Comparison of ENCODE assay signal across 8 cellular contexts in the genomic region with DNA sequence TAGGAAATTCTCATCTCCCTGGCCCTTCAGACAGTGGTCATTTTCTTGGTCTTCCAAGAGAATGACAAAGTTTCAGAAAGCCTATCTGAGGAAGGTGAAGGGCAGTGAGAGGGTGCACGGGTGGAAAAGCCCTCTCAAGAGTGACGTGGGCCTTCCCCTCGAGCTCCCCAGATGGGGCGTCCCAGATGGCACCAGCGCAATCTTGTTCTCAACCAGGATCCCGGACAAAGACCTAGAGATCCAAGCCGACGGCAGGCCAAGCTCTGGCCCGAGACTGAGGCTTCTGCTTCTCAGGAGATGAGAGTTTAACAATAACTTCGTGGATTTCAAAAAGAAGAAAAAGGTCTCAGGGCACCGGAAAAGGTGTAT. TPM values are rescaled to one million over a fixed set of nuclear protein-coding genes. Genes with fewer than 3 reads are reported as not detected.
DNase-seq lines count a peak whose midpoint lies in the region; ATAC-seq and TF ChIP-seq lines count a peak whose summit lies in the region.

No MANE protein-coding gene starts in this region.

- peak overlapping the region; percentile 63 for H3K4me2 ChIP-seq in H9 (ENCODE audit: insufficient read depth, insufficient read length, low read length)

- H2AK5ac ChIP-seq in H9 (ENCODE audit: insufficient read length, low read length), result no peak overlapping the region

- H3K27me3 ChIP-seq in H9 (ENCODE audit: insufficient read depth, low read length) (no peaks in the 10 kb centered on the region), heart right ventricle (peaks cover 0 to 36% (median 16%) of the 10 kb centered on the region in 7 donors)

- no peaks in the 10 kb centered on the region; the same call in 1 of the 2 replicates for H3K79me2 ChIP-seq in H9 (ENCODE audit: insufficient read depth, low read length)

- H3K9me3 ChIP-seq in H9 (ENCODE audit: control insufficient read depth, low read depth, low read length), result no peaks in the 10 kb centered on the region
- H3K9me3 ChIP-seq in T-helper 17 cell (ENCODE audit: control insufficient read depth, low read length, poor library complexity, severe bottlenecking), result no peaks in the 10 kb centered on the region
- H3K9me3 ChIP-seq in heart right ventricle, result peaks cover 0 to 25% (median 8%) of the 10 kb centered on the region in 11 donors

- TF ChIP-seq CTCF in H9 (conservative IDR thresholded peaks at IDR 0.05), result no peak
- TF ChIP-seq CTCF in heart right ventricle (IDR thresholded peaks at IDR 0.05), result no peak
- TF ChIP-seq CTCF in GM20000 (IDR thresholded peaks at IDR 0.05; ENCODE audit: extremely low read depth, missing control alignments), result no peak

- H2AFZ ChIP-seq in H9 (ENCODE audit: low read length), result no peak overlapping the region

- no peak overlapping the region for H4K91ac ChIP-seq in H9 (ENCODE audit: insufficient read length, low read depth, low read length)

- H3K4me1 Mint-ChIP-seq in H9, result peaks cover 15 to 16% of the 10 kb centered on the region in 2 experiments
- peaks cover 27% of the 10 kb centered on the region for H3K4me1 Mint-ChIP-seq in T-helper 17 cell

- DNase-seq in H9, result no peak
- no peak for DNase-seq in T-helper 17 cell
- DNase-seq in heart right ventricle, result peak in 1 of 2 donors; percentile 7
- no peak for DNase-seq in stimulated activated CD4-positive, alpha-beta T cell treated with anti-CD3 and anti-CD28 coated beads, Interleukin-4, amount 100 ng/mL, for 1 hour
- DNase-seq in NCI-H446 treated with DMSO at 0.1 percent for 48 hours (lab: John Stamatoyannopoulos, UW), result no peak
- no peak for DNase-seq in GM20000 (ENCODE audit: low spot score)

- H3K9me3 Mint-ChIP-seq in H9, result peaks cover 16 to 23% of the 10 kb centered on the region in 2 experiments

- peaks cover 4% of the 10 kb centered on the region for H3K23me2 ChIP-seq in H9 (ENCODE audit: insufficient read length, low read depth, low read length, poor library complexity, severe bottlenecking)

- no peak overlapping the region for H2BK15ac ChIP-seq in H9 (ENCODE audit: low read depth, low read length)

- peak overlapping the region; percentile 45 for H3K18ac ChIP-seq in H9 (ENCODE audit: insufficient read length, low read depth, low read length)

- no peak overlapping the region for H4K8ac ChIP-seq in H9 (replicated peaks; ENCODE audit: insufficient read length, low read depth, low read length)

- H3K36me3 ChIP-seq in heart right ventricle, result peaks cover 0 to 8% (median 0%) of the 10 kb centered on the region in 9 donors

- H3K4me3 Mint-ChIP-seq in H9 (peak overlapping the region; percentile 95 to 98), T-helper 17 cell (peak overlapping the region; percentile 97)

- no peak overlapping the region for H3K4ac ChIP-seq in H9 (ENCODE audit: low read depth, low read length)

- no peak overlapping the region for H4K5ac ChIP-seq in H9 (ENCODE audit: insufficient read length, low read depth, low read length)

- peak overlapping the region; percentile 37 for H3K9ac ChIP-seq in H9 (ENCODE audit: extremely low read depth, insufficient read length, low read length)

- intact Hi-C loops in heart right ventricle (cut with DNase I), result loop anchor here in 8 of 10 donors (5.0 to 10.0 kb wide), 6 partner anchors 150 to 783 kb away; a partner anchor contains a TSS

- no peak overlapping the region for H3K23ac ChIP-seq in H9 (ENCODE audit: insufficient read length, low read depth, low read length)

- ATAC-seq in T-helper 17 cell (peak; percentile 0), heart right ventricle (peak in 3 of 8 donors; percentile 2 to 13 (median 2)), HG03025 (IDR thresholded peaks at IDR 0.05; ENCODE audit: low FRiP score, unreplicated experiment) (no peak)

- H3K56ac ChIP-seq in H9 (ENCODE audit: insufficient read length, low read depth, low read length), result no peak overlapping the region

- H3K27ac Mint-ChIP-seq in H9, result peak overlapping the region; percentile 96 to 100 (median 98)
- peak overlapping the region; percentile 98 for H3K27ac Mint-ChIP-seq in T-helper 17 cell

- no peaks in the 10 kb centered on the region for H3K79me1 ChIP-seq in H9 (ENCODE audit: insufficient read depth, low read depth, low read length, poor library complexity, severe bottlenecking)

- WGBS in H9 (ENCODE audit: extremely low coverage, insufficient read length, low lambda C conversion rate), result no CpG with 5 or more reads among the region's 11 CpGs
- 5 to 6% methylated on average over 11 of the region's 11 CpGs for WGBS in heart right ventricle, 2 donors

- H3K4me1 ChIP-seq in H9 (ENCODE audit: insufficient read depth, low read length) (no peaks in the 10 kb centered on the region), heart right ventricle (peaks cover 0 to 19% (median 14%) of the 10 kb centered on the region in 9 donors)

- H3K14ac ChIP-seq in H9 (ENCODE audit: insufficient read depth, low read length), result peak overlapping the region; percentile 9; the same call in 1 of the 2 replicates

- no peaks in the 10 kb centered on the region for H4K20me1 ChIP-seq in H9 (ENCODE audit: control insufficient read depth, insufficient read depth, insufficient read length)

- no peak overlapping the region for H2BK12ac ChIP-seq in H9 (ENCODE audit: insufficient read length, low read depth, low read length)

- H3K4me3 ChIP-seq in heart right ventricle, result peak overlapping the region; percentile 65 to 95 (median 83)
- peak overlapping the region; percentile 57 to 96 (median 84) for H3K4me3 ChIP-seq in skin epidermis

- H3K36me3 Mint-ChIP-seq in H9 (ENCODE audit: insufficient read depth in 1 of 3, low read depth in 3 of 3) (peaks cover 12 to 34% (median 15%) of the 10 kb centered on the region in 3 experiments), T-helper 17 cell (ENCODE audit: low read depth) (peaks cover 14% of the 10 kb centered on the region)

- peaks cover 21% of the 10 kb centered on the region for H3K27me3 Mint-ChIP-seq in H9 (ENCODE audit: low read depth)
- peaks cover 23% of the 10 kb centered on the region for H3K27me3 Mint-ChIP-seq in T-helper 17 cell

- H2BK5ac ChIP-seq in H9 (ENCODE audit: insufficient read length, low read length), result no peak overlapping the region

- H2BK120ac ChIP-seq in H9 (ENCODE audit: low read depth, low read length, poor library complexity, severe bottlenecking), result no peak overlapping the region

- no peak overlapping the region for H2BK20ac ChIP-seq in H9 (ENCODE audit: low read depth, low read length, poor library complexity, severe bottlenecking)

- peak overlapping the region; percentile 49 for H3K27ac ChIP-seq in H9 (ENCODE audit: insufficient read length, low read depth, low read length)
- H3K27ac ChIP-seq in heart right ventricle, result peak overlapping the region; percentile 91 to 100 (median 96)
- peak overlapping the region in 20 of 21 experiments; percentile 88 to 99 (median 96) for H3K27ac ChIP-seq in skin epidermis

- no peak overlapping the region for H3T11ph ChIP-seq in H9 (ENCODE audit: low read length)

RNA-seq across cellular contexts. Expression of a gene that starts 0.8 kb away (rescaled TPM):
- total RNA-seq in H9 (2021) (10.1 and 11.0 TPM in 2 replicates), T-helper 17 cell (1 to 10 TPM; 5.9 to 7.8 TPM), heart right ventricle (1 to 10 TPM; 4.9 to 7.2 (median 5.6) TPM)
- 10 to 100 TPM in 1 of 2 donors, 1 to 10 TPM in 1; 7.2 to 16.6 TPM for polyA plus RNA-seq in heart right ventricle
